ENCODE assay signal across 12 cellular contexts in the genomic region with DNA sequence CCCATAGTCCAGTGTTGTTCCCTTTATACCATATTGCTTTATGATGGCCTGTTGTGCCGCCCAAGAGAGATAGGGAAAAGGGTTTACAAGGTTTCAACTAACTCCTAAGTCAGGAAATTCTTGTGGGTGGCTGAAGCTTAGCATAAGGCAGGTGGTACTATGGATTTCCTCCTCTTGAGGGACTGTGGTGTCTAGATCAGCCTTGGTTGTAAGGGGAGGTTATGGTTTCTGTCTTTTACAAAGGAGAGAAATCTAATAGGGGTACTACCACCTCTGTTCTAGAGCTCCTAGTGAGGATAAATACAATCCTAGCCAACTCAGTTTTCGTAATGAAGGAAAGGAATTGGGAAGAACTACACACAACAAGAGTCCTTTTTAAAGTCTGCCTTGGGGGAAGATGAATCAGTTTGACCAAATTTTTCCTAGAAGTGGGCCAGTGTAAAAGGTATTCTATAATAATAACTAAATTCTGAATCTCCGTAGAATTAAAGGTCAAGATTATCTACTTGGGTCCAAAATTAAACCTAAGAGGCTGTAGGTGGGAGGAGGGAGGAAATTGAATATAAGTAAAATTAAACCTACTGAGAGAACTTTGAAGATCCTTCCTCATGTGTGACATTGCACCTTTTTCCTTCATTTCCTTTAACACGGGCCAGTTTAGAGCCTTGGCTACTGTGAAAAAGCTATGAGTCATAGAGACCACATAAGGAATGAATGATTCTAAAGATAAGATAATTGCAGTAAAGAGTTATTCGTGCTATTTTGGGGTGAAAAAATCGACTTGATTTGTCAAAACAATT. TPM values are rescaled to one million over a fixed set of nuclear protein-coding genes. Genes with fewer than 3 reads are reported as not detected.
DNase-seq lines count a peak whose midpoint lies in the region; ATAC-seq, FAIRE-seq and TF ChIP-seq lines count a peak whose summit lies in the region.
"Had no signal": no experiment of that assay in that cellular context is flagged by ENCODE, and none has a peak within 500 bp of the region (broad histone marks: within the 10 kb centered on the region; RNA-seq: fewer than 3 reads in every experiment).

No MANE protein-coding gene starts in this region.

- H3K4me1 ChIP-seq in K562 (replicated peaks in 1 of 2; ENCODE audit: control insufficient read depth in 2 of 2, insufficient read depth in 2 of 2, low read length in 2 of 2) (peaks cover 8 to 46% of the 10 kb centered on the region in 2 experiments), lower lobe of right lung (no peaks in the 10 kb centered on the region)

- in situ Hi-C loops in K562 (cut with MboI): no loop called here

- peak overlapping the region; percentile 28; the same call in 1 of the 2 replicates for H3K4me2 ChIP-seq in K562 (ENCODE audit: insufficient read depth, low read length)

- H2AFZ ChIP-seq in K562 (ENCODE audit: low read depth, low read length): no peak overlapping the region

- peak; percentile 60 for FAIRE-seq in K562 (lab: Jason Lieb, UNC)

- POLR2A ChIA-PET in K562 (lab: Yijun Ruan, JAX): interaction anchor here (0.7 to 2.2 kb wide), 7 partner anchors 9 to 282 kb away, joined by 3 to 10 read pairs (median 3); a partner anchor contains a TSS

- TF ChIP-seq RAD21 in K562 (CRISPR knock-in tag; conservative IDR thresholded peaks at IDR 0.05 in 1 of 2, IDR thresholded peaks at IDR 0.05 in 1 of 2): no peak

- peak overlapping the region in 1 of 2 experiments; percentile 27; a peak in 2 of 4 replicates for H3K9ac ChIP-seq in K562 (ENCODE audit: insufficient read depth in 1 of 2, low read depth in 2 of 2, low read length in 2 of 2)

- H3K9me1 ChIP-seq in K562 (ENCODE audit: control insufficient read depth, insufficient read depth, low read length): no peaks in the 10 kb centered on the region

- no peaks in the 10 kb centered on the region; the same call in 1 of the 2 replicates for H4K20me1 ChIP-seq in K562 (replicated peaks; ENCODE audit: control insufficient read depth, insufficient read depth, low read length)

- TF ChIP-seq POLR2A in K562 (conservative IDR thresholded peaks at IDR 0.05): no peak

- no TSS peak for BruUV-seq in K562 (replicated peaks; lab: Mats Ljungman, UMichigan)

- H3K27ac ChIP-seq in K562 (ENCODE audit: extremely low read depth, low read depth, low read length) (peak overlapping the region; percentile 79), lower lobe of right lung (no peak overlapping the region)

- TF ChIP-seq CTCF in K562 (IDR thresholded peaks at IDR 0.05 in 2 of 3, conservative IDR thresholded peaks at IDR 0.05 in 1 of 3; ENCODE audit: insufficient read depth in 2 of 3, low read depth in 1 of 3, low read length in 3 of 3): no peak
- TF ChIP-seq CTCF in lower lobe of right lung (IDR thresholded peaks at IDR 0.05): no peak

- H3K27me3 ChIP-seq in K562 (ENCODE audit: control insufficient read depth in 2 of 2, insufficient read depth in 2 of 2, low read length in 2 of 2): no peaks in the 10 kb centered on the region
- H3K27me3 ChIP-seq in lower lobe of right lung (ENCODE audit: low read depth): no peaks in the 10 kb centered on the region

- peaks cover 50% of the 10 kb centered on the region for H3K79me2 ChIP-seq in K562 (ENCODE audit: control insufficient read depth, insufficient read depth, low read length)

- no peaks in the 10 kb centered on the region for H3K9me3 ChIP-seq in K562 (replicated peaks; ENCODE audit: control insufficient read depth, insufficient read depth, low read depth, low read length)
- H3K9me3 ChIP-seq in lower lobe of right lung: no peaks in the 10 kb centered on the region

- DNase-seq in GDM1 (lab: John Stamatoyannopoulos, UW) (peak; percentile 1), LHCN-M2 (ENCODE audit: low read depth) (peak; percentile 11), K562 (ENCODE audit: extremely low read depth in 1 of 4, low spot score in 3 of 4) (peak; percentile 27 to 70 (median 44)), myocyte (ENCODE audit: low read depth) (peak; percentile 23), RPMI8226 (no peak), lower lobe of right lung (no peak)
- DNase-seq: caudate nucleus, foreskin fibroblast, NCI-H2029, T-helper 17 cell had no signal

- peak; percentile 32; the same call in 1 of the 2 replicates for TF ChIP-seq EP300 in K562 (IDR thresholded peaks at IDR 0.05; ENCODE audit: low read length)

- ATAC-seq in K562 (peak; percentile 85), GM18909 (IDR thresholded peaks at IDR 0.05; ENCODE audit: poor library complexity, unreplicated experiment) (no peak), lower lobe of right lung (no peak)
- ATAC-seq: left lobe of liver, T-helper 17 cell had no signal

- CTCF ChIA-PET in K562 (lab: Yijun Ruan, JAX; ENCODE audit: low intra/inter-chr PET ratio): no interaction called here

- 16% methylated on average over 6 of the region's 6 CpGs for WGBS in K562 (ENCODE audit: insufficient coverage, low coverage, missing lambda C conversion rate)

- H3K36me3 ChIP-seq in K562 (ENCODE audit: control insufficient read depth, insufficient read depth, low read length) (peaks cover 91% of the 10 kb centered on the region), lower lobe of right lung (peaks cover 86% of the 10 kb centered on the region)

- H3K4me3 ChIP-seq in K562: no peak overlapping the region
- H3K4me3 ChIP-seq in lower lobe of right lung: no peak overlapping the region

- intact Hi-C loops in K562 (cut with micrococcal nuclease) (no loop called here), lower lobe of right lung (cut with DNase I) (no loop called here)

RNA-seq across cellular contexts. Expression of a gene that starts 17.2 kb away (rescaled TPM):
- total RNA-seq in LHCN-M2 (2014; rRNA removed) (45.2 and 47.6 TPM in 2 replicates), K562 (2014; rRNA removed) (98.3 and 110 TPM in 2 replicates), K562 (2014; rRNA removed; fragmentation: Illumina TruSeq; extraction: Trizol) (130 and 140 TPM in 2 replicates), K562 (2015; rRNA removed; fragmentation: Illumina TruSeq; extraction: Trizol) (113 and 125 TPM in 2 replicates), K562 (2021) (111 and 112 TPM in 2 replicates), myocyte (41.9 and 65.1 TPM in 2 replicates), lower lobe of right lung (26.1 TPM)
- polyA plus RNA-seq in LHCN-M2 (2012): 16.4 TPM
- total RNA-seq in K562 (2011; cell fraction: chromatin; rRNA removed; ENCODE audit: low replicate concordance): 37.3 and 58.2 TPM in 2 replicates
- 27.2 and 29.3 TPM in 2 replicates for total RNA-seq in K562 (2011; cell fraction: nucleolus; rRNA removed)
- total RNA-seq in K562 (2011; cell fraction: nucleoplasm; rRNA removed): 30.0 and 42.1 TPM in 2 replicates
- polyA plus RNA-seq in K562 (2011; rRNA removed) (95.1 and 105 TPM in 2 replicates), K562 (2014; fragmentation: Illumina TruSeq; extraction: Trizol) (129 and 152 TPM in 2 replicates), K562 (2014; fragmentation: Nextera tagmentation; extraction: Ambion mirVana) (10 to 100 TPM; 41.7 to 47.6 TPM), K562 (2014; rRNA removed) (83.9 and 85.9 TPM in 2 replicates)
- 43.0 and 56.9 TPM in 2 replicates for polyA plus RNA-seq in K562 (2011; cell fraction: cytosol; rRNA removed)
- 24.3 and 31.4 TPM in 2 replicates for polyA plus RNA-seq in K562 (2011; cell fraction: nucleus; rRNA removed)
- 51.6 and 79.9 TPM in 2 replicates for polyA plus RNA-seq in K562 (2012)
- polyA minus RNA-seq in K562 (2011; rRNA and poly(A)+ RNA removed): 134 and 147 TPM in 2 replicates
- polyA minus RNA-seq in K562 (2011; cell fraction: cytosol; rRNA and poly(A)+ RNA removed): 72.1 and 96.2 TPM in 2 replicates
- 22.3 and 35.3 TPM in 2 replicates for polyA minus RNA-seq in K562 (2011; cell fraction: nucleus; rRNA and poly(A)+ RNA removed)
- polyA plus RNA-seq in myocyte (2012): 15.0 TPM

RNA-seq across cellular contexts. Expression of a gene that starts 31.5 kb away (rescaled TPM):
- 1.5 and 2.0 TPM in 2 replicates for total RNA-seq in LHCN-M2 (2014; rRNA removed)
- 0.78 TPM for polyA plus RNA-seq in LHCN-M2 (2012)
- 0.97 and 1.5 TPM in 2 replicates for total RNA-seq in K562 (2011; cell fraction: chromatin; rRNA removed; ENCODE audit: low replicate concordance)
- total RNA-seq in K562 (2011; cell fraction: nucleolus; rRNA removed): 0.79 and 1.3 TPM in 2 replicates
- 1.0 and 1.9 TPM in 2 replicates for total RNA-seq in K562 (2011; cell fraction: nucleoplasm; rRNA removed)
- total RNA-seq in K562 (2014; rRNA removed): 1.5 and 2.1 TPM in 2 replicates
- 3.3 and 3.5 TPM in 2 replicates for total RNA-seq in K562 (2014; rRNA removed; fragmentation: Illumina TruSeq; extraction: Trizol)
- total RNA-seq in K562 (2015; rRNA removed; fragmentation: Illumina TruSeq; extraction: Trizol): 1.7 and 3.0 TPM in 2 replicates
- 1.3 and 1.5 TPM in 2 replicates for total RNA-seq in K562 (2021)
- 1.8 and 3.8 TPM in 2 replicates for polyA plus RNA-seq in K562 (2011; rRNA removed)
- 0.68 and 0.69 TPM in 2 replicates for polyA plus RNA-seq in K562 (2011; cell fraction: cytosol; rRNA removed)
- 1.8 and 2.5 TPM in 2 replicates for polyA plus RNA-seq in K562 (2011; cell fraction: nucleus; rRNA removed)
- 1.6 and 1.8 TPM in 2 replicates for polyA plus RNA-seq in K562 (2012)
- 2.5 and 2.8 TPM in 2 replicates for polyA plus RNA-seq in K562 (2014; fragmentation: Illumina TruSeq; extraction: Trizol)
- 1 to 10 TPM; 3.9 to 5.4 TPM for polyA plus RNA-seq in K562 (2014; fragmentation: Nextera tagmentation; extraction: Ambion mirVana)
- 1.2 and 1.6 TPM in 2 replicates for polyA plus RNA-seq in K562 (2014; rRNA removed)
- polyA minus RNA-seq in K562 (2011; rRNA and poly(A)+ RNA removed): 1.4 and 1.5 TPM in 2 replicates
- 0.86 TPM in 1 of 2 replicates, not detected in the other for polyA minus RNA-seq in K562 (2011; cell fraction: cytosol; rRNA and poly(A)+ RNA removed)
- 0.67 and 0.81 TPM in 2 replicates for polyA minus RNA-seq in K562 (2011; cell fraction: nucleus; rRNA and poly(A)+ RNA removed)
- 1.1 and 1.5 TPM in 2 replicates for total RNA-seq in myocyte
- 1.6 TPM for polyA plus RNA-seq in myocyte (2012)
- total RNA-seq in lower lobe of right lung: 6.4 TPM

RNA-seq across cellular contexts. Expression of a gene that starts 31.7 kb away (rescaled TPM):
- total RNA-seq in LHCN-M2 (2014; rRNA removed) (15.4 and 27.5 TPM in 2 replicates), K562 (2014; rRNA removed) (26.8 and 28.2 TPM in 2 replicates), K562 (2014; rRNA removed; fragmentation: Illumina TruSeq; extraction: Trizol) (49.7 and 62.0 TPM in 2 replicates), K562 (2015; rRNA removed; fragmentation: Illumina TruSeq; extraction: Trizol) (54.1 and 56.6 TPM in 2 replicates), K562 (2021) (25.7 and 28.1 TPM in 2 replicates), myocyte (20.6 and 29.3 TPM in 2 replicates), lower lobe of right lung (20.6 TPM)
- polyA plus RNA-seq in LHCN-M2 (2012): 11.3 TPM
- 13.4 and 33.1 TPM in 2 replicates for total RNA-seq in K562 (2011; cell fraction: chromatin; rRNA removed; ENCODE audit: low replicate concordance)
- 11.7 and 11.8 TPM in 2 replicates for total RNA-seq in K562 (2011; cell fraction: nucleolus; rRNA removed)
- 20.8 and 32.0 TPM in 2 replicates for total RNA-seq in K562 (2011; cell fraction: nucleoplasm; rRNA removed)
- polyA plus RNA-seq in K562 (2011; rRNA removed) (21.8 and 31.9 TPM in 2 replicates), K562 (2014; fragmentation: Illumina TruSeq; extraction: Trizol) (50.7 and 73.5 TPM in 2 replicates), K562 (2014; fragmentation: Nextera tagmentation; extraction: Ambion mirVana) (10 to 100 TPM; 14.1 to 18.3 TPM), K562 (2014; rRNA removed) (29.3 and 45.9 TPM in 2 replicates)
- polyA plus RNA-seq in K562 (2011; cell fraction: cytosol; rRNA removed): 6.6 and 11.7 TPM in 2 replicates
- polyA plus RNA-seq in K562 (2011; cell fraction: nucleus; rRNA removed): 16.0 and 17.8 TPM in 2 replicates
- polyA plus RNA-seq in K562 (2012): 25.6 and 27.9 TPM in 2 replicates
- polyA minus RNA-seq in K562 (2011; rRNA and poly(A)+ RNA removed): 36.4 and 38.6 TPM in 2 replicates
- 8.2 and 19.0 TPM in 2 replicates for polyA minus RNA-seq in K562 (2011; cell fraction: cytosol; rRNA and poly(A)+ RNA removed)
- 12.9 and 21.2 TPM in 2 replicates for polyA minus RNA-seq in K562 (2011; cell fraction: nucleus; rRNA and poly(A)+ RNA removed)
- 16.7 TPM for polyA plus RNA-seq in myocyte (2012)

RNA-seq across cellular contexts. Expression of a gene that starts 44.2 kb away (rescaled TPM):
- total RNA-seq in LHCN-M2 (2014; rRNA removed) (17.2 and 30.4 TPM in 2 replicates), K562 (2014; rRNA removed) (145 and 209 TPM in 2 replicates), K562 (2014; rRNA removed; fragmentation: Illumina TruSeq; extraction: Trizol) (108 and 117 TPM in 2 replicates), K562 (2015; rRNA removed; fragmentation: Illumina TruSeq; extraction: Trizol) (106 and 117 TPM in 2 replicates), K562 (2021) (104 and 113 TPM in 2 replicates), myocyte (55.0 and 62.6 TPM in 2 replicates), lower lobe of right lung (35.9 TPM)
- 112 TPM for polyA plus RNA-seq in LHCN-M2 (2012)
- 15.0 and 19.8 TPM in 2 replicates for total RNA-seq in K562 (2011; cell fraction: chromatin; rRNA removed; ENCODE audit: low replicate concordance)
- 27.7 and 34.7 TPM in 2 replicates for total RNA-seq in K562 (2011; cell fraction: nucleolus; rRNA removed)
- 27.4 and 37.3 TPM in 2 replicates for total RNA-seq in K562 (2011; cell fraction: nucleoplasm; rRNA removed)
- polyA plus RNA-seq in K562 (2011; rRNA removed) (124 and 175 TPM in 2 replicates), K562 (2014; fragmentation: Illumina TruSeq; extraction: Trizol) (95.8 and 105 TPM in 2 replicates), K562 (2014; fragmentation: Nextera tagmentation; extraction: Ambion mirVana) (100 to 1,000 TPM; 325 to 338 TPM), K562 (2014; rRNA removed) (200 and 208 TPM in 2 replicates)
- 126 and 165 TPM in 2 replicates for polyA plus RNA-seq in K562 (2011; cell fraction: cytosol; rRNA removed)
- polyA plus RNA-seq in K562 (2011; cell fraction: nucleus; rRNA removed): 89.6 and 91.5 TPM in 2 replicates
- polyA plus RNA-seq in K562 (2012): 85.4 and 177 TPM in 2 replicates
- 41.4 and 45.7 TPM in 2 replicates for polyA minus RNA-seq in K562 (2011; rRNA and poly(A)+ RNA removed)
- 14.5 and 20.1 TPM in 2 replicates for polyA minus RNA-seq in K562 (2011; cell fraction: cytosol; rRNA and poly(A)+ RNA removed)
- polyA minus RNA-seq in K562 (2011; cell fraction: nucleus; rRNA and poly(A)+ RNA removed): 17.5 and 27.4 TPM in 2 replicates
- polyA plus RNA-seq in myocyte (2012): 150 TPM

RNA-seq across cellular contexts. Expression of a gene that starts 44.3 kb away (rescaled TPM):
- 86.6 and 99.8 TPM in 2 replicates for total RNA-seq in LHCN-M2 (2014; rRNA removed)
- polyA plus RNA-seq in LHCN-M2 (2012): 73.1 TPM
- 36.9 and 54.3 TPM in 2 replicates for total RNA-seq in K562 (2011; cell fraction: chromatin; rRNA removed; ENCODE audit: low replicate concordance)
- 66.0 and 67.4 TPM in 2 replicates for total RNA-seq in K562 (2011; cell fraction: nucleolus; rRNA removed)
- 67.2 and 80.8 TPM in 2 replicates for total RNA-seq in K562 (2011; cell fraction: nucleoplasm; rRNA removed)
- 117 and 150 TPM in 2 replicates for total RNA-seq in K562 (2014; rRNA removed)
- total RNA-seq in K562 (2014; rRNA removed; fragmentation: Illumina TruSeq; extraction: Trizol): 239 and 242 TPM in 2 replicates
- total RNA-seq in K562 (2015; rRNA removed; fragmentation: Illumina TruSeq; extraction: Trizol): 156 and 174 TPM in 2 replicates
- 176 and 197 TPM in 2 replicates for total RNA-seq in K562 (2021)
- polyA plus RNA-seq in K562 (2011; rRNA removed): 276 and 303 TPM in 2 replicates
- polyA plus RNA-seq in K562 (2011; cell fraction: cytosol; rRNA removed): 544 and 575 TPM in 2 replicates
- 122 and 139 TPM in 2 replicates for polyA plus RNA-seq in K562 (2011; cell fraction: nucleus; rRNA removed)
- 150 and 211 TPM in 2 replicates for polyA plus RNA-seq in K562 (2012)
- 201 and 215 TPM in 2 replicates for polyA plus RNA-seq in K562 (2014; fragmentation: Illumina TruSeq; extraction: Trizol)
- 1,000 to 10,000 TPM; 1,105 to 1,225 TPM for polyA plus RNA-seq in K562 (2014; fragmentation: Nextera tagmentation; extraction: Ambion mirVana)
- 215 and 243 TPM in 2 replicates for polyA plus RNA-seq in K562 (2014; rRNA removed)
- polyA minus RNA-seq in K562 (2011; rRNA and poly(A)+ RNA removed): 281 and 364 TPM in 2 replicates
- polyA minus RNA-seq in K562 (2011; cell fraction: cytosol; rRNA and poly(A)+ RNA removed): 120 and 142 TPM in 2 replicates
- polyA minus RNA-seq in K562 (2011; cell fraction: nucleus; rRNA and poly(A)+ RNA removed): 27.1 and 46.9 TPM in 2 replicates
- 107 and 123 TPM in 2 replicates for total RNA-seq in myocyte
- 72.0 TPM for polyA plus RNA-seq in myocyte (2012)
- 91.2 TPM for total RNA-seq in lower lobe of right lung

Comparison
In these comparisons a context has a peak if more than half of its experiments do, and no peak if none do; other contexts are left out.
1. DNase-seq: peak in GDM1 (single experiment), LHCN-M2 (single experiment), K562 (4 of 4) and myocyte (single experiment); none in RPMI8226 (single experiment) and lower lobe of right lung (single experiment).